Comparison of ENCODE assay signal across 9 cellular contexts in the genomic region with DNA sequence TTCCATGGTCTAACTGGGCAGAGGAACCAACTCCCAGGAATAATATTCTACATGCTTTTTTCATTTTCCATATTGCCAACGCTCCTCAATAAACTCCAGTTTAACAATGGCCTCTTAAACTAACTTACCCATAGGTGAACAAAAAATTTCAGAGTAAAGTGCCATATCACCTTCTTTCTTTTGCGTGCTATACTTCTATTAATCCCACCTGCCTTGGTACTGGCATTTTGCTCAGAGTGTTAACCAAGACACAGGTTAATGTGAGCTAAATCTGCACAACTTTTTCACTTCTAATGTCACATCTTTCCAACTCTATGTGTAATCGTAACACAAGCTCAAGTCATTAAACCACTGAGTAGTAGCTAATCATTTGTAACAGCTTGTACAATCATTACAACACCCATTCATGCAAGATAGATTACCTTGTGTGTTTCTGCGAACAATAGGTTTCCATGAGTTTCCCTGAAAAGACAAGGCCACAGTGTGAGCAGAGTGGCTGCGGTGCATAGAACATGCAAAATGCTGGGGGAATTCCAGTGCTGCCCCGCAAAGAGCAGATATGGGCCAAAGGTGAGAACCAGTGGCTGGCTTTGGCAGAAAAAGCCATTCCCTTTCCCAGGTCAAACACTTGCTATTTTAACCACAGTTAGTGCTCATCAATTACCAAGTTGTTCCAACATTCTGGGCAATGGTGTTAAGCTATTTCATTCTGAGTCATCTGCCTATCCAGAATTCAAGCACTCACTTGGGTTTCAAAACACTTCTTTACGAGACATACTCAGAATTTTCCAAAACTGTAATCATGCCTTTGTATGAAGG.
DNase-seq lines count a peak whose midpoint lies in the region; ATAC-seq lines count a peak whose summit lies in the region.
"Had no signal": no experiment of that assay in that cellular context is flagged by ENCODE, and none has a peak within 500 bp of the region (broad histone marks: within the 10 kb centered on the region; RNA-seq: fewer than 3 reads in every experiment).

No MANE protein-coding gene starts in this region.

- H3K27ac Mint-ChIP-seq in activated naive CD4-positive, alpha-beta T cell treated with anti-CD3 and anti-CD28 coated beads, Interleukin-2, amount 50 U/mL, for 24 hours: peak overlapping the region; percentile 82

- peaks cover 75% of the 10 kb centered on the region for H3K4me1 Mint-ChIP-seq in activated naive CD4-positive, alpha-beta T cell treated with anti-CD3 and anti-CD28 coated beads, Interleukin-2, amount 50 U/mL, for 24 hours

- H3K36me3 Mint-ChIP-seq in activated naive CD4-positive, alpha-beta T cell treated with anti-CD3 and anti-CD28 coated beads, Interleukin-2, amount 50 U/mL, for 24 hours: peaks cover 10% of the 10 kb centered on the region

- peak; percentile 62 for ATAC-seq in HG03457 (IDR thresholded peaks at IDR 0.05; ENCODE audit: unreplicated experiment)

- H3K4me3 Mint-ChIP-seq in activated naive CD4-positive, alpha-beta T cell treated with anti-CD3 and anti-CD28 coated beads, Interleukin-2, amount 50 U/mL, for 24 hours: peak overlapping the region; percentile 75

- DNase-seq in stimulated activated naive CD4-positive, alpha-beta T cell treated with Interleukin-2 at 50 U/mL for 16 hours (lab: John Stamatoyannopoulos, UW): peak; percentile 63
- no peak for DNase-seq in stimulated activated naive CD4-positive, alpha-beta T cell (lab: John Stamatoyannopoulos, UW)
- peak; percentile 27 to 49 for DNase-seq in stimulated activated CD8-positive, alpha-beta memory T cell treated with anti-CD3 and anti-CD28 coated beads, Interleukin-7, amount 100 ng/mL, for 4 hours (ENCODE audit: low read depth in 2 of 2)
- DNase-seq in cerebellar nuclear complex (lab: John Stamatoyannopoulos, UW) (no peak), caudate nucleus (lab: John Stamatoyannopoulos, UW) (no peak), amniotic stem cell (lab: John Stamatoyannopoulos, UW) (no peak)
- DNase-seq: left cardiac atrium had no signal

- no peaks in the 10 kb centered on the region for H3K27me3 Mint-ChIP-seq in activated naive CD4-positive, alpha-beta T cell treated with anti-CD3 and anti-CD28 coated beads, Interleukin-2, amount 50 U/mL, for 24 hours

- H3K27ac ChIP-seq in caudate nucleus (ENCODE audit: low read depth, low read length): no peak overlapping the region

- H3K9me3 Mint-ChIP-seq in activated naive CD4-positive, alpha-beta T cell treated with anti-CD3 and anti-CD28 coated beads, Interleukin-2, amount 50 U/mL, for 24 hours: no peaks in the 10 kb centered on the region

Comparison
In these comparisons a context has a peak if more than half of its experiments do, and no peak if none do; other contexts are left out.
1. DNase-seq: peak in stimulated activated naive CD4-positive, alpha-beta T cell treated with Interleukin-2 at 50 U/mL for 16 hours (single experiment) and stimulated activated CD8-positive, alpha-beta memory T cell treated with anti-CD3 and anti-CD28 coated beads, Interleukin-7, amount 100 ng/mL, for 4 hours (2 of 2); none in stimulated activated naive CD4-positive, alpha-beta T cell (0 of 6), cerebellar nuclear complex (0 of 2), caudate nucleus (0 of 61) and amniotic stem cell (single experiment).